7 cellular contexts compared by ENCODE assay signal in genomic region chr21:32612999-32613337, GRCh38. TPM values are rescaled to one million over a fixed set of nuclear protein-coding genes. Genes with fewer than 3 reads are reported as not detected.
DNase-seq lines count a peak whose midpoint lies in the region; ATAC-seq and TF ChIP-seq lines count a peak whose summit lies in the region.

No MANE protein-coding gene starts in this region.

- TF ChIP-seq CTCF in HL-60 (IDR thresholded peaks at IDR 0.05; ENCODE audit: insufficient read depth, low read length) (no peak), adrenal gland (IDR thresholded peaks at IDR 0.05) (no peak), kidney epithelial cell (IDR thresholded peaks at IDR 0.05; ENCODE audit: insufficient read depth, low read length, poor library complexity, severe bottlenecking) (no peak)

- H3K9me3 ChIP-seq in adrenal gland (replicated peaks in 1 of 3) = no peaks in the 10 kb centered on the region

- WGBS in adrenal gland, 4 donors = 2 to 4% (median 3%) methylated on average over 14 to 15 of the region's 15 CpGs

- DNase-seq in HL-60 (ENCODE audit: low read depth in 1 of 2, low spot score in 1 of 2) (no peak), adrenal gland (no peak), kidney epithelial cell (ENCODE audit: low read depth) (no peak)

- H3K36me3 ChIP-seq in adrenal gland (replicated peaks in 1 of 2) (peaks cover 0 to 11% of the 10 kb centered on the region in 2 donors), kidney epithelial cell (ENCODE audit: control insufficient read depth, insufficient read depth, low read length) (no peaks in the 10 kb centered on the region)

- peaks cover 14 to 20% of the 10 kb centered on the region in 2 donors for H3K4me1 ChIP-seq in adrenal gland (replicated peaks in 1 of 2)

- intact Hi-C loops in adrenal gland (cut with DNase I) = no loop called here

- peak overlapping the region; percentile 98 for H3K4me3 ChIP-seq in HL-60 (replicated peaks; ENCODE audit: insufficient read depth, low read length)
- peak overlapping the region; percentile 78 to 96 (median 90) for H3K4me3 ChIP-seq in adrenal gland
- peak overlapping the region; percentile 94 for H3K4me3 ChIP-seq in kidney epithelial cell (ENCODE audit: low read depth, low read length)

- TF ChIP-seq POLR2A in adrenal gland (IDR thresholded peaks at IDR 0.05) = no peak

- ATAC-seq in GM18873 (IDR thresholded peaks at IDR 0.05; ENCODE audit: low FRiP score, unreplicated experiment) (no peak), HG02852 (IDR thresholded peaks at IDR 0.05; ENCODE audit: unreplicated experiment) (no peak), GM19467 (IDR thresholded peaks at IDR 0.05; ENCODE audit: unreplicated experiment) (no peak)

- H3K27ac ChIP-seq in HL-60 (replicated peaks) (peak overlapping the region; percentile 96), adrenal gland (peak overlapping the region in 4 of 5 donors; percentile 62 to 93 (median 80)), temporal lobe (ENCODE audit: low read depth, low read length) (peak overlapping the region; percentile 85)

- H3K27me3 ChIP-seq in HL-60 (ENCODE audit: insufficient read depth, poor library complexity, severe bottlenecking) (no peaks in the 10 kb centered on the region), adrenal gland (no peaks in the 10 kb centered on the region), kidney epithelial cell (ENCODE audit: control insufficient read depth, insufficient read depth, low read length) (no peaks in the 10 kb centered on the region)

RNA-seq across cellular contexts. Expression of gene CFAP298, which starts 0.8 kb away (rescaled TPM):
- 10 to 100 TPM; 20.3 to 51.9 (median 34.5) TPM for total RNA-seq in adrenal gland
- 100 to 1,000 TPM in 1 of 3 donors, 10 to 100 TPM in 2; 48.9 to 101 (median 85.9) TPM for polyA plus RNA-seq in adrenal gland
- total RNA-seq in kidney epithelial cell = 62.6 and 75.0 TPM in 2 replicates
- total RNA-seq in temporal lobe = 13.8 TPM

RNA-seq across cellular contexts. Expression of gene TCP10L, which starts 27.6 kb away (rescaled TPM):
- total RNA-seq in adrenal gland = 1 to 10 TPM in 2 of 8 donors, under 1 TPM in 4, not detected in 2; 0.28 to 2.0 (median 0.78) TPM
- 1 to 10 TPM in 2 of 3 donors, under 1 TPM in 1; 0.79 to 3.0 (median 2.3) TPM for polyA plus RNA-seq in adrenal gland
- 1.1 TPM in 1 of 2 replicates, not detected in the other for total RNA-seq in kidney epithelial cell
- 4.7 TPM for total RNA-seq in temporal lobe
